Comparison of ENCODE assay signal across 14 cellular contexts in the genomic region with DNA sequence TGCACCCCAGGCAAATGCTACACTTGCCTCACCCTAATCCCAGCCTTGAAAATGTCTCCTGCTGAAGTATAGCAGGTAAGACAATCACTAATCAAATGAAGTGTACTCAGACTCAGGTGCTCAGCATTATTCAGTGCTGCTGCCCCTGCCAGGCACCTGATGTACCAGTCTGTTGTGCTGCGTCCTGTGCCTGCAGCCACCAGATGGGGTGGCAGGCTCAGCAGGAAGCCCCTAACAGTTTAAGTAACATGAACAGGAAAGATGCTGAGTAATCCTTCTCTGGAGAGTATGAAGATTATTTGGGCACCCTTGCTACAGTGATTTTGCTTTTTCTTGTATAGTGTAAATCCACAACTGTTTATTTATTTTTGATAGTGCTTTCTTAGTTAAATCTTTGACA.
A peak's percentile ranks its signal among the peaks of the same experiment; 100 is the strongest.
DNase-seq lines count a peak whose midpoint lies in the region; TF ChIP-seq lines count a peak whose summit lies in the region.
"Had no signal": no experiment of that assay in that cellular context is flagged by ENCODE, and none has a peak within 500 bp of the region (broad histone marks: within the 10 kb centered on the region; RNA-seq: fewer than 3 reads in every experiment).

No MANE protein-coding gene starts in this region.

- DNase-seq in DMS53 (lab: John Stamatoyannopoulos, UW) = peak; percentile 57
- peak; percentile 41 for DNase-seq in H4 (ENCODE audit: low spot score)
- DNase-seq in glutamatergic neuron = peak; percentile 19
- no peak for DNase-seq in testis
- DNase-seq in NCI-H2029 treated with DMSO at 0.1 percent for 48 hours (lab: John Stamatoyannopoulos, UW) = no peak
- DNase-seq in stimulated activated CD4-positive, alpha-beta T cell treated with anti-CD3 and anti-CD28 coated beads, Interleukin-4, amount 100 ng/mL, for 4 hours = no peak
- no peak for DNase-seq in NCI-H2081 (lab: John Stamatoyannopoulos, UW)
- DNase-seq: Caco-2; effector memory CD8-positive, alpha-beta T cell; mucosa of descending colon; NCI-H774; retina had no signal

- H3K27ac ChIP-seq in OCI-LY1 (ENCODE audit: low read depth, low read length, poor library complexity, severe bottlenecking) (no peak overlapping the region), testis (no peak overlapping the region)
- H3K27ac ChIP-seq: tibial nerve had no signal

- 61 to 100% methylated on average over 1 of the region's 1 CpG for WGBS in testis, 2 donors

- no peaks in the 10 kb centered on the region for H3K36me3 Mint-ChIP-seq in glutamatergic neuron (ENCODE audit: unreplicated experiment)

- H3K27ac Mint-ChIP-seq in glutamatergic neuron (ENCODE audit: unreplicated experiment) = no peak overlapping the region
- H3K27ac Mint-ChIP-seq: effector memory CD8-positive, alpha-beta T cell had no signal

- H3K4me3 Mint-ChIP-seq in glutamatergic neuron (ENCODE audit: unreplicated experiment) = no peak overlapping the region
- H3K4me3 Mint-ChIP-seq: effector memory CD8-positive, alpha-beta T cell had no signal

- no peaks in the 10 kb centered on the region for H3K9me2 ChIP-seq in OCI-LY1 (ENCODE audit: low read depth, low read length)

- H3K9me3 Mint-ChIP-seq in glutamatergic neuron (ENCODE audit: unreplicated experiment) = no peaks in the 10 kb centered on the region

- H3K4me1 ChIP-seq in OCI-LY1 (ENCODE audit: insufficient read depth, low read length, severe bottlenecking) = no peaks in the 10 kb centered on the region
- no peaks in the 10 kb centered on the region for H3K4me1 ChIP-seq in testis
- H3K4me1 ChIP-seq: Caco-2 had no signal

- H3K27me3 Mint-ChIP-seq in glutamatergic neuron (ENCODE audit: unreplicated experiment) = no peaks in the 10 kb centered on the region

- no peaks in the 10 kb centered on the region for H3F3A ChIP-seq in OCI-LY1 (ENCODE audit: insufficient read depth, low read length)

- H3K4me3 ChIP-seq in OCI-LY1 (ENCODE audit: low read depth, low read length, poor library complexity, severe bottlenecking) (no peak overlapping the region), testis (no peak overlapping the region)
- H3K4me3 ChIP-seq: mucosa of descending colon, tibial nerve had no signal

- H2AFZ ChIP-seq in OCI-LY1 (ENCODE audit: low read length) = no peak overlapping the region

- H3K9ac ChIP-seq in OCI-LY1 (ENCODE audit: low read length) = no peak overlapping the region

- no peaks in the 10 kb centered on the region for H3K27me3 ChIP-seq in OCI-LY1 (ENCODE audit: insufficient read depth, low read length)
- H3K27me3 ChIP-seq in testis = no peaks in the 10 kb centered on the region
- H3K27me3 ChIP-seq: tibial nerve had no signal

- TF ChIP-seq CTCF in OCI-LY1 (IDR thresholded peaks at IDR 0.05; ENCODE audit: low read length) (peak; percentile 23), glutamatergic neuron (IDR thresholded peaks at IDR 0.05; ENCODE audit: partially characterized antibody, unreplicated experiment) (no peak), testis (IDR thresholded peaks at IDR 0.05) (no peak)

- H3K9me3 ChIP-seq in OCI-LY1 (ENCODE audit: low read length) (no peaks in the 10 kb centered on the region), testis (no peaks in the 10 kb centered on the region)
- H3K9me3 ChIP-seq: Caco-2, mucosa of descending colon had no signal

- no peaks in the 10 kb centered on the region for H3K79me2 ChIP-seq in OCI-LY1 (ENCODE audit: insufficient read depth, low read length)

- no peak for TF ChIP-seq POLR2A in testis (IDR thresholded peaks at IDR 0.05)

- H3K4me2 ChIP-seq in OCI-LY1 (ENCODE audit: low read length) = no peak overlapping the region

- intact Hi-C loops in testis (cut with DNase I; ENCODE audit: low total_unique reads) = no loop called here

- H4K20me1 ChIP-seq in OCI-LY1 (ENCODE audit: insufficient read depth, low read length) = no peaks in the 10 kb centered on the region

- H3K4me1 Mint-ChIP-seq in glutamatergic neuron (ENCODE audit: low read depth, unreplicated experiment) = peaks cover 3% of the 10 kb centered on the region

- H3K36me3 ChIP-seq in OCI-LY1 (ENCODE audit: insufficient read depth, low read length) (no peaks in the 10 kb centered on the region), testis (ENCODE audit: low read depth, missing control alignments) (no peaks in the 10 kb centered on the region)
- H3K36me3 ChIP-seq: tibial nerve had no signal

Comparison
In these comparisons a context has a peak if more than half of its experiments do, and no peak if none do; other contexts are left out.
1. DNase-seq: peak in DMS53 (single experiment), H4 (single experiment) and glutamatergic neuron (single experiment); none in testis (single experiment), NCI-H2029 treated with DMSO at 0.1 percent for 48 hours (single experiment), stimulated activated CD4-positive, alpha-beta T cell treated with anti-CD3 and anti-CD28 coated beads, Interleukin-4, amount 100 ng/mL, for 4 hours (0 of 2) and NCI-H2081 (0 of 2).